ENCODE assay signal across 2 cellular contexts in genomic region chr5:68430282-68430681, GRCh38.
TF ChIP-seq lines count a peak whose summit lies in the region.

No MANE protein-coding gene starts in this region.

TF ChIP-seq in IMR-90, 13 proteins besides CTCF, POLR2A, EP300 and RAD21:
- TF ChIP-seq MAFK (IDR thresholded peaks at IDR 0.05; ENCODE audit: low read depth, low read length) (peak; percentile 90), RFX5 (IDR thresholded peaks at IDR 0.05; ENCODE audit: low read depth, low read length) (no peak)

TF ChIP-seq in H1, 55 proteins besides CTCF, POLR2A, EP300 and RAD21:
- no peak for TF ChIP-seq POLR2AphosphoS5 (IDR thresholded peaks at IDR 0.05; ENCODE audit: low read depth, low read length)
- TF ChIP-seq, protein P1, sequence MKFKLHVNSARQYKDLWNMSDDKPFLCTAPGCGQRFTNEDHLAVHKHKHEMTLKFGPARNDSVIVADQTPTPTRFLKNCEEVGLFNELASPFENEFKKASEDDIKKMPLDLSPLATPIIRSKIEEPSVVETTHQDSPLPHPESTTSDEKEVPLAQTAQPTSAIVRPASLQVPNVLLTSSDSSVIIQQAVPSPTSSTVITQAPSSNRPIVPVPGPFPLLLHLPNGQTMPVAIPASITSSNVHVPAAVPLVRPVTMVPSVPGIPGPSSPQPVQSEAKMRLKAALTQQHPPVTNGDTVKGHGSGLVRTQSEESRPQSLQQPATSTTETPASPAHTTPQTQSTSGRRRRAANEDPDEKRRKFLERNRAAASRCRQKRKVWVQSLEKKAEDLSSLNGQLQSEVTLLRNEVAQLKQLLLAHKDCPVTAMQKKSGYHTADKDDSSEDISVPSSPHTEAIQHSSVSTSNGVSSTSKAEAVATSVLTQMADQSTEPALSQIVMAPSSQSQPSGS (IDR thresholded peaks at IDR 0.05; ENCODE audit: low read length), result no peak
- TF ChIP-seq MAFK (IDR thresholded peaks at IDR 0.05; ENCODE audit: low read depth, low read length), result peak; percentile 47; the same call in 1 of the 2 replicates
- no peak for TF ChIP-seq MAX (IDR thresholded peaks at IDR 0.05)
